ENCODE assay signal across 33 cellular contexts in genomic region chr17:43988301-43988700, GRCh38. TPM values are rescaled to one million over a fixed set of nuclear protein-coding genes. Genes with fewer than 3 reads are reported as not detected.
"Had no signal": no experiment of that assay in that cellular context is flagged by ENCODE, and none has a peak within 500 bp of the region (broad histone marks: within the 10 kb centered on the region; RNA-seq: fewer than 3 reads in every experiment).

No MANE protein-coding gene starts in this region.

- H3K36me3 Mint-ChIP-seq: activated naive CD4-positive, alpha-beta T cell treated with anti-CD3 and anti-CD28 coated beads, Interleukin-2, amount 50 U/mL, for 24 hours; WTC11 had no signal

- H3K4me3 Mint-ChIP-seq: activated CD8-positive, alpha-beta T cell treated with anti-CD3 and anti-CD28 coated beads, Interleukin-2, amount 10 ng/mL, durations not matched to agents 7 days and 5 days; activated naive CD4-positive, alpha-beta T cell treated with anti-CD3 and anti-CD28 coated beads, Interleukin-2, amount 50 U/mL, for 24 hours; activated naive CD8-positive, alpha-beta T cell treated with anti-CD3 and anti-CD28 coated beads, Interleukin-2, amount 50 U/mL, for 24 hours; activated T-cell treated with anti-CD3 and anti-CD28 coated beads, Interleukin-2, amount 50 U/mL, for 24 hours; activated T-helper 1 cell treated with anti-CD3 and anti-CD28 coated beads, Interleukin-12 subunit alpha, Interleukin-12 subunit beta, Interleukin-2, Interleukin-4 antibody, amounts not matched to agents 30 ng/mL and 10 ng/mL and 1 ng/mL, durations not matched to agents 14 hours and 24 hours and 36 hours; T-helper 1 cell treated with Interleukin-12 subunit alpha and Interleukin-12 subunit beta and Interleukin-4 antibody, amounts not matched to agents 30 μg/mL and 1 μg/mL, for 36 hours; WTC11 had no signal

- H3K9me3 Mint-ChIP-seq: activated naive CD4-positive, alpha-beta T cell treated with anti-CD3 and anti-CD28 coated beads, Interleukin-2, amount 50 U/mL, for 24 hours; activated naive CD8-positive, alpha-beta T cell treated with anti-CD3 and anti-CD28 coated beads, Interleukin-2, amount 50 U/mL, for 24 hours; activated T-cell treated with anti-CD3 and anti-CD28 coated beads, Interleukin-2, amount 50 U/mL, for 24 hours; activated T-helper 1 cell treated with anti-CD3 and anti-CD28 coated beads, Interleukin-12 subunit alpha, Interleukin-12 subunit beta, Interleukin-2, Interleukin-4 antibody, amounts not matched to agents 30 ng/mL and 10 ng/mL and 1 ng/mL, durations not matched to agents 14 hours and 24 hours and 36 hours; T-helper 1 cell treated with Interleukin-12 subunit alpha and Interleukin-12 subunit beta and Interleukin-4 antibody, amounts not matched to agents 30 μg/mL and 1 μg/mL, for 36 hours; WTC11 had no signal

- H3K27ac Mint-ChIP-seq: activated CD8-positive, alpha-beta T cell treated with anti-CD3 and anti-CD28 coated beads, Interleukin-2, amount 10 ng/mL, durations not matched to agents 7 days and 5 days; activated naive CD4-positive, alpha-beta T cell treated with anti-CD3 and anti-CD28 coated beads, Interleukin-2, amount 50 U/mL, for 24 hours; activated naive CD8-positive, alpha-beta T cell treated with anti-CD3 and anti-CD28 coated beads, Interleukin-2, amount 50 U/mL, for 24 hours; activated T-cell treated with anti-CD3 and anti-CD28 coated beads, Interleukin-2, amount 50 U/mL, for 24 hours; activated T-helper 1 cell treated with anti-CD3 and anti-CD28 coated beads, Interleukin-12 subunit alpha, Interleukin-12 subunit beta, Interleukin-2, Interleukin-4 antibody, amounts not matched to agents 30 ng/mL and 10 ng/mL and 1 ng/mL, durations not matched to agents 14 hours and 24 hours and 36 hours; T-helper 1 cell treated with Interleukin-12 subunit alpha and Interleukin-12 subunit beta and Interleukin-4 antibody, amounts not matched to agents 30 μg/mL and 1 μg/mL, for 36 hours; WTC11 had no signal

- DNase-seq: activated CD4-positive, alpha-beta T cell treated with anti-CD3 and anti-CD28 coated beads for 48 hours; activated CD4-positive, alpha-beta T cell treated with anti-CD3 and anti-CD28 coated beads, Interleukin-2, amount 50 U/mL, for 4 hours; activated CD4-positive, CD25-positive, alpha-beta regulatory T cell treated with anti-CD3 and anti-CD28 coated beads, Interleukin-2, amount 50 U/mL, for 72 hours; activated CD8-positive, alpha-beta T cell treated with anti-CD3 and anti-CD28 coated beads, Interleukin-2, amount 10 ng/mL, durations not matched to agents 7 days and 5 days; activated effector memory CD4-positive, alpha-beta T cell treated with Interleukin-2 at 50 U/mL for 16 hours; activated naive CD4-positive, alpha-beta T cell; activated naive CD8-positive, alpha-beta T cell treated with anti-CD3 and anti-CD28 coated beads, Interleukin-2, amount 50 U/mL, for 24 hours; activated T-cell treated with anti-CD3 and anti-CD28 coated beads, Interleukin-2, amount 50 U/mL, for 24 hours; amniotic stem cell; body of pancreas; central memory CD4-positive, alpha-beta T cell; MG63; MV-4-11; NCI-H1092 treated with DMSO at 0.1 percent for 48 hours; NCI-H1417 treated with DMSO at 0.1 percent for 48 hours; NCI-H1694 treated with DMSO at 0.1 percent for 48 hours; NCI-H2081 treated with DMSO at 0.1 percent for 48 hours; NCI-H2171; NCI-H345; NCI-H510A; NCI-H526 treated with DMSO at 0.1 percent for 48 hours; NCI-H82; PC-3; SHP77 treated with DMSO at 0.1 percent for 48 hours; T-helper 9 cell had no signal

- FAIRE-seq: bronchial epithelial cell, RCC 7860 had no signal

- H3K4me1 Mint-ChIP-seq: activated naive CD8-positive, alpha-beta T cell treated with anti-CD3 and anti-CD28 coated beads, Interleukin-2, amount 50 U/mL, for 24 hours had no signal

RNA-seq across cellular contexts. Expression of gene PYY, which starts 34.6 kb away (rescaled TPM):
- total RNA-seq: activated CD8-positive, alpha-beta T cell treated with anti-CD3 and anti-CD28 coated beads, Interleukin-2, amount 10 ng/mL, durations not matched to agents 7 days and 5 days; ascending aorta; body of pancreas; PC-3; SK-MEL-5 had no signal

RNA-seq across cellular contexts. Expression of gene PPY, which starts 46.0 kb away (rescaled TPM):
- total RNA-seq: activated CD8-positive, alpha-beta T cell treated with anti-CD3 and anti-CD28 coated beads, Interleukin-2, amount 10 ng/mL, durations not matched to agents 7 days and 5 days; activated T-helper 1 cell treated with anti-CD3 and anti-CD28 coated beads, Interleukin-12 subunit alpha, Interleukin-12 subunit beta, Interleukin-2, Interleukin-4 antibody, amounts not matched to agents 30 ng/mL and 10 ng/mL and 1 ng/mL, durations not matched to agents 14 hours and 24 hours and 36 hours; ascending aorta; bronchial epithelial cell; PC-3; SK-MEL-5; WTC11 had no signal
